Comparison of ENCODE assay signal across 1 cellular context in genomic region chr19:51338563-51339312, GRCh38.
A peak's percentile ranks its signal among the peaks of the same experiment; 100 is the strongest.
TF ChIP-seq lines count a peak whose summit lies in the region.

No MANE protein-coding gene starts in this region.

TF ChIP-seq in HEK293, 187 proteins besides CTCF, POLR2A, EP300 and RAD21 (continued from another document):
- TF ChIP-seq, protein P1, sequence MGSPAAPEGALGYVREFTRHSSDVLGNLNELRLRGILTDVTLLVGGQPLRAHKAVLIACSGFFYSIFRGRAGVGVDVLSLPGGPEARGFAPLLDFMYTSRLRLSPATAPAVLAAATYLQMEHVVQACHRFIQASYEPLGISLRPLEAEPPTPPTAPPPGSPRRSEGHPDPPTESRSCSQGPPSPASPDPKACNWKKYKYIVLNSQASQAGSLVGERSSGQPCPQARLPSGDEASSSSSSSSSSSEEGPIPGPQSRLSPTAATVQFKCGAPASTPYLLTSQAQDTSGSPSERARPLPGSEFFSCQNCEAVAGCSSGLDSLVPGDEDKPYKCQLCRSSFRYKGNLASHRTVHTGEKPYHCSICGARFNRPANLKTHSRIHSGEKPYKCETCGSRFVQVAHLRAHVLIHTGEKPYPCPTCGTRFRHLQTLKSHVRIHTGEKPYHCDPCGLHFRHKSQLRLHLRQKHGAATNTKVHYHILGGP (tag by site-specific recombination; IDR thresholded peaks at IDR 0.05), result no peak
- TF ChIP-seq MYNN (tag by site-specific recombination; IDR thresholded peaks at IDR 0.05; ENCODE audit: borderline replicate concordance), result no peak
- no peak; the same call in 1 of the 2 replicates for TF ChIP-seq KLF8 (tag by site-specific recombination; IDR thresholded peaks at IDR 0.05)
- no peak for TF ChIP-seq ZNF600 (tag by site-specific recombination; IDR thresholded peaks at IDR 0.05)
- peak; percentile 59 for TF ChIP-seq ZIC2 (tag by site-specific recombination; IDR thresholded peaks at IDR 0.05)
- TF ChIP-seq SP2 (tag by site-specific recombination; IDR thresholded peaks at IDR 0.05), result peak; percentile 2
- peak; percentile 90 for TF ChIP-seq KLF9 (tag by site-specific recombination; IDR thresholded peaks at IDR 0.05; ENCODE audit: low read depth)
- TF ChIP-seq ZNF169 (tag by site-specific recombination; IDR thresholded peaks at IDR 0.05), result no peak
- TF ChIP-seq ZNF23 (tag by site-specific recombination; IDR thresholded peaks at IDR 0.05; ENCODE audit: borderline replicate concordance), result no peak
- no peak for TF ChIP-seq ZSCAN5A (tag by site-specific recombination; IDR thresholded peaks at IDR 0.05)
- TF ChIP-seq PRDM1 (tag by site-specific recombination; IDR thresholded peaks at IDR 0.05), result peak; percentile 82
- peak; percentile 57; the same call in 1 of the 2 replicates for TF ChIP-seq GLIS1 (tag by site-specific recombination; IDR thresholded peaks at IDR 0.05)
- peak; percentile 50 for TF ChIP-seq ZFHX2 (tag by site-specific recombination; conservative IDR thresholded peaks at IDR 0.05)
- TF ChIP-seq ZEB2 (tag by site-specific recombination; IDR thresholded peaks at IDR 0.05), result peak; percentile 52; the same call in 1 of the 2 replicates
- TF ChIP-seq, protein P2, sequence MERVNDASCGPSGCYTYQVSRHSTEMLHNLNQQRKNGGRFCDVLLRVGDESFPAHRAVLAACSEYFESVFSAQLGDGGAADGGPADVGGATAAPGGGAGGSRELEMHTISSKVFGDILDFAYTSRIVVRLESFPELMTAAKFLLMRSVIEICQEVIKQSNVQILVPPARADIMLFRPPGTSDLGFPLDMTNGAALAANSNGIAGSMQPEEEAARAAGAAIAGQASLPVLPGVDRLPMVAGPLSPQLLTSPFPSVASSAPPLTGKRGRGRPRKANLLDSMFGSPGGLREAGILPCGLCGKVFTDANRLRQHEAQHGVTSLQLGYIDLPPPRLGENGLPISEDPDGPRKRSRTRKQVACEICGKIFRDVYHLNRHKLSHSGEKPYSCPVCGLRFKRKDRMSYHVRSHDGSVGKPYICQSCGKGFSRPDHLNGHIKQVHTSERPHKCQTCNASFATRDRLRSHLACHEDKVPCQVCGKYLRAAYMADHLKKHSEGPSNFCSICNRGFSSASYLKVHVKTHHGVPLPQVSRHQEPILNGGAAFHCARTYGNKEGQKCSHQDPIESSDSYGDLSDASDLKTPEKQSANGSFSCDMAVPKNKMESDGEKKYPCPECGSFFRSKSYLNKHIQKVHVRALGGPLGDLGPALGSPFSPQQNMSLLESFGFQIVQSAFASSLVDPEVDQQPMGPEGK (tag by site-specific recombination; IDR thresholded peaks at IDR 0.05), result peak; percentile 65
- no peak for TF ChIP-seq ZNF214 (tag by site-specific recombination; IDR thresholded peaks at IDR 0.05; ENCODE audit: borderline replicate concordance)
- TF ChIP-seq ZNF561 (tag by site-specific recombination; IDR thresholded peaks at IDR 0.05; ENCODE audit: borderline replicate concordance), result peak; percentile 50; the same call in 1 of the 2 replicates
- TF ChIP-seq ZNF654 (tag by site-specific recombination; IDR thresholded peaks at IDR 0.05; ENCODE audit: low read depth), result peak; percentile 46
- peak; percentile 1; the same call in 1 of the 2 replicates for TF ChIP-seq ZNF335 (tag by site-specific recombination; conservative IDR thresholded peaks at IDR 0.05)
- peak; percentile 92 for TF ChIP-seq ZBTB20 (tag by site-specific recombination; IDR thresholded peaks at IDR 0.05)
- 0 out of 2 replicates have a peak, but pooled peaks have one; percentile 26 for TF ChIP-seq EGR2 (tag by site-specific recombination; IDR thresholded peaks at IDR 0.05; ENCODE audit: low read depth)
- no peak for TF ChIP-seq SP3 (tag by site-specific recombination; IDR thresholded peaks at IDR 0.05)
- TF ChIP-seq ZBTB26 (tag by site-specific recombination; optimal IDR thresholded peaks at IDR 0.05), result peak; percentile 55
- peak; percentile 39; the same call in 1 of the 2 replicates for TF ChIP-seq ZXDB (tag by site-specific recombination; IDR thresholded peaks at IDR 0.05)
TF ChIP-seq in HEK293: peak in this region for 21.
